31 cellular contexts compared by ENCODE assay signal in genomic region chr1:55416164-55416842, GRCh38.
"Had no signal": no experiment of that assay in that cellular context is flagged by ENCODE, and none has a peak within 500 bp of the region (broad histone marks: within the 10 kb centered on the region; RNA-seq: fewer than 3 reads in every experiment).

No MANE protein-coding gene starts in this region.

- H3K36me3 ChIP-seq: neural progenitor cell, ovary, spleen, stomach, thoracic aorta, thyroid gland, tibial nerve, upper lobe of left lung, vagina had no signal

- H3K27me3 ChIP-seq: neural progenitor cell, ovary, spleen, stomach, thyroid gland, tibial nerve, upper lobe of left lung, vagina had no signal

- H2AFZ ChIP-seq: neural progenitor cell, parathyroid adenoma had no signal

- H3K27ac Mint-ChIP-seq: naive thymus-derived CD8-positive, alpha-beta T cell; natural killer cell treated with Interleukin-12 subunit alpha and Interleukin-12 subunit beta and Interleukin-15 and Interleukin-18, amount 100 ng/mL, for 72 hours; nephron progenitor cell; neural progenitor cell; progenitor cell of endocrine pancreas; stimulated activated naive B cell treated with anti-CD40 and anti-IgM and Interleukin-4, amounts not matched to agents 10 μg/mL and 1 μg/mL and 100 μg/mL, for 72 hours; stimulated activated naive CD8-positive, alpha-beta T cell treated with anti-CD3 and anti-CD28 coated beads, Interleukin-15, Interleukin-2, amounts not matched to agents 100 ng/mL and 50 ng/mL, for 24 hours had no signal

- H3K36me3 Mint-ChIP-seq: naive thymus-derived CD8-positive, alpha-beta T cell; natural killer cell treated with Interleukin-12 subunit alpha and Interleukin-12 subunit beta and Interleukin-15 and Interleukin-18, amount 100 ng/mL, for 72 hours; neural progenitor cell; stimulated activated naive B cell treated with anti-CD40 and anti-IgM and Interleukin-4, amounts not matched to agents 10 μg/mL and 1 μg/mL and 100 μg/mL, for 72 hours had no signal

- H3K4me2 ChIP-seq: neural progenitor cell, smooth muscle cell had no signal

- H3K79me2 ChIP-seq: parathyroid adenoma had no signal

- H3K9ac ChIP-seq: neural progenitor cell, parathyroid adenoma had no signal

- FAIRE-seq: urothelium cell line had no signal

- ATAC-seq: naive thymus-derived CD8-positive, alpha-beta T cell; natural killer cell treated with Interleukin-12 subunit alpha and Interleukin-12 subunit beta and Interleukin-15 and Interleukin-18, amount 100 ng/mL, for 72 hours; psoas muscle; right cardiac atrium; sciatic nerve; stimulated activated naive B cell treated with anti-CD40 and anti-IgM and Interleukin-4, amounts not matched to agents 10 μg/mL and 1 μg/mL and 100 μg/mL, for 72 hours had no signal

- H3K9me3 ChIP-seq: ovary, psoas muscle, thoracic aorta, thyroid gland, upper lobe of left lung, vagina had no signal

- DNase-seq: naive thymus-derived CD8-positive, alpha-beta T cell; nephron progenitor cell; occipital lobe; ovary; posterior cingulate gyrus; psoas muscle; right cardiac atrium; spleen; stimulated activated CD4-positive, alpha-beta T cell treated with anti-CD3 and anti-CD28 coated beads, Interleukin-12 subunit alpha, Interleukin-12 subunit beta, amount 100 ng/mL, for 4 hours; stimulated activated CD4-positive, alpha-beta T cell treated with anti-CD3 and anti-CD28 coated beads, Interleukin-1b, Interleukin-23, amount 100 ng/mL, for 48 hours; stimulated activated CD4-positive, alpha-beta T cell treated with anti-CD3 and anti-CD28 coated beads, Interleukin-4, amount 100 ng/mL, for 1 hour; stimulated activated CD4-positive, alpha-beta T cell treated with anti-CD3 and anti-CD28 coated beads, Interleukin-4, amount 100 ng/mL, for 4 hours; stimulated activated CD8-positive, alpha-beta memory T cell treated with anti-CD3 and anti-CD28 coated beads, Interleukin-4, amount 100 ng/mL, for 48 hours; stimulated activated naive B cell treated with anti-CD40 and anti-IgM and Interleukin-4, amounts not matched to agents 10 μg/mL and 1 μg/mL and 100 μg/mL, for 72 hours; stimulated activated naive CD4-positive, alpha-beta T cell treated with Interleukin-2 at 50 U/mL for 16 hours; stomach; thyroid gland; trophoblast cell; upper lobe of left lung had no signal

- H3K4me1 ChIP-seq: parathyroid adenoma, psoas muscle, spleen, stomach, tibial nerve, vagina had no signal

- H3K9me3 Mint-ChIP-seq: natural killer cell treated with Interleukin-12 subunit alpha and Interleukin-12 subunit beta and Interleukin-15 and Interleukin-18, amount 100 ng/mL, for 72 hours had no signal

- H3K4me1 Mint-ChIP-seq: naive thymus-derived CD8-positive, alpha-beta T cell had no signal

- H3K4me3 ChIP-seq: neural progenitor cell, ovary, psoas muscle, skin epidermis, smooth muscle cell, spleen, stomach, thoracic aorta, thyroid gland, tibial nerve, upper lobe of left lung, vagina had no signal

- H3K27ac ChIP-seq: neural progenitor cell, ovary, parathyroid adenoma, psoas muscle, skin epidermis, spleen, stomach, thoracic aorta, thyroid gland, tibial nerve, upper lobe of left lung, vagina had no signal

- H3K4me3 Mint-ChIP-seq: naive thymus-derived CD8-positive, alpha-beta T cell; natural killer cell treated with Interleukin-12 subunit alpha and Interleukin-12 subunit beta and Interleukin-15 and Interleukin-18, amount 100 ng/mL, for 72 hours; nephron progenitor cell; neural progenitor cell; stimulated activated naive B cell treated with anti-CD40 and anti-IgM and Interleukin-4, amounts not matched to agents 10 μg/mL and 1 μg/mL and 100 μg/mL, for 72 hours; stimulated activated naive CD8-positive, alpha-beta T cell treated with anti-CD3 and anti-CD28 coated beads, Interleukin-15, Interleukin-2, amounts not matched to agents 100 ng/mL and 50 ng/mL, for 24 hours had no signal

- H3K27me3 Mint-ChIP-seq: progenitor cell of endocrine pancreas had no signal
